In the genomic region with DNA sequence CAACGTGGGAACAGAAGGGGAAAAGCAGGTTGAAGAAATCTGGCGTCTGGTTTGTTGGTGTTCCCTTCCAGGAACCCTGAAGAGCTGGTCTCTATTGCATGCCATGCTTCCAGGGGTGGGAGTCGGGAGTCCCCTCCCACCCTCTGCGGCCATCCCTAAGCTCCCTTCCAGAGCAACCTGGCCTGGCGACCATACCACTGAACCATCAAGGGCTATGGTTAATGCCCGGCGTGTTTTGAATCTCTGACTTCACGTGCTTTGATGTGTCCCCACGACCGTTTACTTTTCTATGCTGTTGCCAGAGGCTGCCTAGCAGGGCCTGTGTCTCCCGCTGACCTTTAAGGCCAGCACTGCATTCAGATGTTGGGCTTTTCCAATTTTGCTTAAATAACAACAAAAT, we compare ENCODE assay signal across 8 cellular contexts. TPM values are rescaled to one million over a fixed set of nuclear protein-coding genes. Genes with fewer than 3 reads are reported as not detected.
DNase-seq lines count a peak whose midpoint lies in the region; ATAC-seq and TF ChIP-seq lines count a peak whose summit lies in the region.

No MANE protein-coding gene starts in this region.

- H2AFZ ChIP-seq in PC-3 (ENCODE audit: low read length) (peak overlapping the region; percentile 67), fibroblast of lung (ENCODE audit: low read length) (peak overlapping the region; percentile 35), trophoblast cell (ENCODE audit: insufficient read depth, low read length, poor library complexity) (no peak overlapping the region)

- H3K79me2 ChIP-seq in PC-3 (ENCODE audit: low read length) (peaks cover 38% of the 10 kb centered on the region), fibroblast of lung (ENCODE audit: control insufficient read depth, insufficient read depth, low read length) (peaks cover 35% of the 10 kb centered on the region), trophoblast cell (ENCODE audit: control insufficient read depth, insufficient read depth, low read length, poor library complexity) (peaks cover 9% of the 10 kb centered on the region)

- H3K14ac ChIP-seq in trophoblast cell (ENCODE audit: low read length), result no peak overlapping the region

- peak overlapping the region; percentile 79 for H3K9ac ChIP-seq in PC-3 (ENCODE audit: low read length)
- H3K9ac ChIP-seq in fibroblast of lung (ENCODE audit: insufficient read depth, low read length), result no peak overlapping the region
- no peak overlapping the region for H3K9ac ChIP-seq in trophoblast cell (ENCODE audit: low read length)

- H2BK5ac ChIP-seq in trophoblast cell (ENCODE audit: low read depth, low read length, poor library complexity), result no peak overlapping the region

- H3K4me3 ChIP-seq in PC-3 (ENCODE audit: low read length) (peak overlapping the region; percentile 72), fibroblast of lung (replicated peaks in 1 of 4; ENCODE audit: control extremely low read depth in 1 of 4, insufficient read depth in 1 of 4, low read depth in 3 of 4, low read length in 4 of 4) (peak overlapping the region in 2 of 4 experiments; percentile 57 to 70), trophoblast cell (ENCODE audit: low read depth, low read length) (no peak overlapping the region)

- H2BK120ac ChIP-seq in trophoblast cell (ENCODE audit: insufficient read depth, low read length, poor library complexity), result no peak overlapping the region

- no CpG with 5 or more reads among the region's 11 CpGs for WGBS in trophoblast cell (ENCODE audit: extremely low coverage, insufficient coverage, insufficient read length)

- H3K9me3 ChIP-seq in PC-3 (ENCODE audit: low read length) (no peaks in the 10 kb centered on the region), fibroblast of lung (ENCODE audit: control insufficient read depth, insufficient read depth, low read depth, low read length) (no peaks in the 10 kb centered on the region), trophoblast cell (ENCODE audit: insufficient read depth, low read depth, low read length) (no peaks in the 10 kb centered on the region)

- no peak for ATAC-seq in PC-3
- no peak for ATAC-seq in HG03175 (IDR thresholded peaks at IDR 0.05; ENCODE audit: unreplicated experiment)
- ATAC-seq in GM21723 (IDR thresholded peaks at IDR 0.05; ENCODE audit: unreplicated experiment), result no peak

- H4K20me1 ChIP-seq in PC-3 (ENCODE audit: low read length) (peaks cover 36% of the 10 kb centered on the region), fibroblast of lung (ENCODE audit: control insufficient read depth, extremely low read depth, insufficient read depth, low read length) (no peaks in the 10 kb centered on the region)

- no peak overlapping the region for H3K23ac ChIP-seq in trophoblast cell (ENCODE audit: low read length)

- H3K79me1 ChIP-seq in trophoblast cell (ENCODE audit: low read length), result peaks cover 2% of the 10 kb centered on the region

- CTCF ChIA-PET in PC-3 (lab: Charles Lee), result interaction anchor here (0.6 to 1.2 kb wide), 2 partner anchors 9 to 123 kb away, joined by 3 to 6 read pairs; no protein-coding TSS in a partner anchor

- H2BK12ac ChIP-seq in trophoblast cell (ENCODE audit: low read length), result no peak overlapping the region

- no peak overlapping the region for H3K4ac ChIP-seq in trophoblast cell (ENCODE audit: low read depth, low read length)

- no peak overlapping the region for H3K18ac ChIP-seq in trophoblast cell (ENCODE audit: low read length)

- peak overlapping the region; percentile 41 for H3K27ac ChIP-seq in PC-3 (ENCODE audit: low read length)
- no peak overlapping the region for H3K27ac ChIP-seq in fibroblast of lung (ENCODE audit: insufficient read depth, low read length)
- H3K27ac ChIP-seq in trophoblast cell (ENCODE audit: low read depth, low read length), result no peak overlapping the region

- H3K4me2 ChIP-seq in PC-3 (ENCODE audit: low read length) (peak overlapping the region; percentile 80), fibroblast of lung (ENCODE audit: extremely low read depth, insufficient read depth, low read length) (no peak overlapping the region), trophoblast cell (ENCODE audit: low read length) (no peak overlapping the region)

- H4K12ac ChIP-seq in trophoblast cell (ENCODE audit: low read depth, low read length), result no peak overlapping the region

- TF ChIP-seq CTCF in PC-3 (conservative IDR thresholded peaks at IDR 0.05; ENCODE audit: low read depth, low read length) (no peak), fibroblast of lung (conservative IDR thresholded peaks at IDR 0.05 in 1 of 2, IDR thresholded peaks at IDR 0.05 in 1 of 2; ENCODE audit: low read depth in 1 of 2, low read length in 2 of 2) (no peak)

- no peak overlapping the region for H4K91ac ChIP-seq in trophoblast cell (ENCODE audit: low read depth, low read length)

- no peaks in the 10 kb centered on the region for H3K9me2 ChIP-seq in PC-3 (replicated peaks; ENCODE audit: low read length)

- H2AK5ac ChIP-seq in trophoblast cell (ENCODE audit: low read length), result no peak overlapping the region

- intact Hi-C loops in PC-3 (cut with micrococcal nuclease), result loop anchor here (1.0 to 5.0 kb wide), 4 partner anchors 63 to 337 kb away; a partner anchor contains a TSS

- peak; percentile 50 for DNase-seq in ELF-1 (ENCODE audit: low read depth, low spot score)
- no peak for DNase-seq in PC-3
- no peak for DNase-seq in fibroblast of lung (ENCODE audit: low read depth in 2 of 2)
- DNase-seq in trophoblast cell, result no peak
- no peak for DNase-seq in NCI-H510A (lab: John Stamatoyannopoulos, UW)
- no peak for DNase-seq in SHP77 treated with DMSO at 0.1 percent for 48 hours (lab: John Stamatoyannopoulos, UW)

- BruUV-seq in PC-3 (replicated peaks; lab: Mats Ljungman, UMichigan), result TSS peak; percentile 70

- POLR2A ChIA-PET in PC-3 (lab: Charles Lee; ENCODE audit: unreplicated experiment), result interaction anchor here (0.6 to 0.8 kb wide), 2 partner anchors 100 to 106 kb away, joined by 8 to 9 read pairs; no protein-coding TSS in a partner anchor

- no peaks in the 10 kb centered on the region for H3F3A ChIP-seq in PC-3 (ENCODE audit: low read length, unreplicated experiment)

- H4K8ac ChIP-seq in trophoblast cell (ENCODE audit: low read depth, low read length), result peak overlapping the region; percentile 36

- peaks cover 30% of the 10 kb centered on the region for H3K4me1 ChIP-seq in PC-3 (ENCODE audit: insufficient read depth, low read length)
- H3K4me1 ChIP-seq in fibroblast of lung (ENCODE audit: control insufficient read depth, extremely low read depth, insufficient read depth, low read length), result peaks cover 10% of the 10 kb centered on the region
- H3K4me1 ChIP-seq in trophoblast cell (ENCODE audit: control insufficient read depth in 1 of 2, insufficient read depth in 2 of 2, low read length in 2 of 2), result peaks cover 4 to 7% of the 10 kb centered on the region in 2 experiments

- H3K36me3 ChIP-seq in PC-3 (ENCODE audit: low read depth, low read length) (0 out of 2 replicates have a peak, but pooled peaks cover under 1% of the 10 kb centered on the region), fibroblast of lung (ENCODE audit: control insufficient read depth, insufficient read depth, low read length) (no peaks in the 10 kb centered on the region), trophoblast cell (ENCODE audit: control insufficient read depth in 1 of 2, insufficient read depth in 2 of 2, low read length in 2 of 2) (peaks cover 0 to 2% of the 10 kb centered on the region in 2 experiments)

- H3K27me3 ChIP-seq in PC-3 (ENCODE audit: low read length) (no peaks in the 10 kb centered on the region), fibroblast of lung (ENCODE audit: control insufficient read depth, insufficient read depth, low read length) (no peaks in the 10 kb centered on the region), trophoblast cell (ENCODE audit: insufficient read depth, low read length) (no peaks in the 10 kb centered on the region)

RNA-seq across cellular contexts. Expression of a gene that starts 0.7 kb away (rescaled TPM):
- total RNA-seq in PC-3 (2014; rRNA removed), result 53.3 and 53.4 TPM in 2 replicates
- total RNA-seq in fibroblast of lung, result 22.3 and 22.6 TPM in 2 replicates
- 9.1 and 11.9 TPM in 2 replicates for polyA plus RNA-seq in fibroblast of lung
- polyA plus RNA-seq in fibroblast of lung (2012), result 7.0 and 10.3 TPM in 2 replicates
- polyA minus RNA-seq in fibroblast of lung (ENCODE audit: low replicate concordance), result 34.7 and 35.0 TPM in 2 replicates
- 11.8 and 12.6 TPM in 2 replicates for polyA plus RNA-seq in trophoblast cell (2013)
